1 cellular context compared by ENCODE assay signal in the genomic region with DNA sequence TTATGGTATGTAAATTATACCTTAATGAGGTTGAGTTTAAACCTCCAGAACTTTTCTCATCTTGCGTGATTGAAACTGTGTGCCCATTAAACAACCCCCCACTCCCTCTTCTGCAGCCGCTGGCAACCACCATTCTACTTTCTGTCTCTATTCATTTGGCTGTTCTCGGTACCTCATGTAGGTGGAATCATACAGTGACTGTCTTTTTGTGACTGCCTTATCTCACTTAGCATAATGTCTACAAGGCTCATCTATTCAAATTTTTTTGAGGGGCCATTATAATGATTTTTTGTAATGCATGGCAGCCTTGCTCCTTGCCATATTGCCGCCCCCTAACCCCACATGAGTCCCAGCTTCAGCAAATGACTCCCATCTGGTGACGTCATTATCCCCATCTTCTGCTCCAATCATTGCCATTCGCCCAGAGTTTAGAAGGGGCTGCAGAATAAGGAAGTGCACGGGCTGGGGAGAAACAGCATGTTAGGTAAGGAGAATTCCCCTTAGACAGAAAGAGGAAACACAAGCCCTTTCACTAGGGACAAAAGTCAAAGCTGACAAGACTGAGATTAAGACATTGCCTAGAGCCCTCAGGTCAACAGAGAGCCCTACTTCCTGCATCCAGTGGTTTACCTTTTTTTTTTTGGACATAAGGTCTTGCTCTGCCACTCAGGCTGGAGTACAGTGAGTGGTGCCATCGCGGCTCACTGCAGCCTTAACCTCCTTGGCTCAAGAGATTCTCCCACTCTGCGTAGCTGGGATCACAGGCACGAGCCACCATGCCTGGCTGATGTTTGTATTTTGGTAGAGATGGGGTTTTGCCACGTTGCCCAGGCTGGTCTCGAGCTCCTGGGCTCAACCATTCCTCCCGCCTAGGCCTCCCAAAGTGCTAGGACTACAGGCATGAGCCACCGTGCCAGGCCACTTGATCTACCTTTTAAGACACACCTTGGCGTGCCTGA.
TF ChIP-seq lines count a peak whose summit lies in the region.

No MANE protein-coding gene starts in this region.

TF ChIP-seq in H1, 55 proteins besides CTCF, POLR2A, EP300 and RAD21:
- TF ChIP-seq, protein P1, sequence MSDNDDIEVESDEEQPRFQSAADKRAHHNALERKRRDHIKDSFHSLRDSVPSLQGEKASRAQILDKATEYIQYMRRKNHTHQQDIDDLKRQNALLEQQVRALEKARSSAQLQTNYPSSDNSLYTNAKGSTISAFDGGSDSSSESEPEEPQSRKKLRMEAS (IDR thresholded peaks at IDR 0.05) = no peak
- TF ChIP-seq HDAC2 (IDR thresholded peaks at IDR 0.05; ENCODE audit: borderline replicate concordance in 1 of 2, low read depth in 2 of 2, low read length in 2 of 2) (no peak), POU5F1 (IDR thresholded peaks at IDR 0.05; ENCODE audit: low read depth, low read length) (no peak), CBX5 (IDR thresholded peaks at IDR 0.05; ENCODE audit: low read depth, low read length) (no peak), MAFK (IDR thresholded peaks at IDR 0.05; ENCODE audit: low read depth, low read length) (no peak), YY1 (IDR thresholded peaks at IDR 0.05; ENCODE audit: low read depth, low read length) (no peak), RBBP5 (IDR thresholded peaks at IDR 0.05; ENCODE audit: borderline replicate concordance, low read depth, low read length) (no peak), SAP30 (IDR thresholded peaks at IDR 0.05; ENCODE audit: insufficient read depth, insufficient replicate concordance, low read length) (no peak), SRF (IDR thresholded peaks at IDR 0.05; ENCODE audit: low read depth, low read length) (no peak), SP1 (IDR thresholded peaks at IDR 0.05; ENCODE audit: low read depth, low read length) (no peak), RXRA (IDR thresholded peaks at IDR 0.05; ENCODE audit: insufficient read depth, low read depth, low read length) (no peak)
TF ChIP-seq in H1: peak in this region for 0.
